14 cellular contexts compared by ENCODE assay signal in genomic region chr1:225430301-225430700, GRCh38. TPM values are rescaled to one million over a fixed set of nuclear protein-coding genes. Genes with fewer than 3 reads are reported as not detected.
DNase-seq lines count a peak whose midpoint lies in the region; ATAC-seq and TF ChIP-seq lines count a peak whose summit lies in the region.
"Had no signal": no experiment of that assay in that cellular context is flagged by ENCODE, and none has a peak within 500 bp of the region (broad histone marks: within the 10 kb centered on the region; RNA-seq: fewer than 3 reads in every experiment).

No MANE protein-coding gene starts in this region.

- CTCF ChIA-PET in activated CD8-positive, alpha-beta memory T cell treated with anti-CD3 and anti-CD28 coated beads, Interleukin-2, amount 10 ng/mL, durations not matched to agents 7 days and 5 days (lab: Charles Lee): interaction anchor here (0.7 to 8.7 kb wide), 5 partner anchors 11 to 49 kb away, joined by 3 to 101 read pairs (median 4); no protein-coding TSS in a partner anchor

- peaks cover 13% of the 10 kb centered on the region for H3K36me3 Mint-ChIP-seq in activated CD8-positive, alpha-beta memory T cell treated with anti-CD3 and anti-CD28 coated beads, Interleukin-2, amount 10 ng/mL, durations not matched to agents 7 days and 5 days
- H3K36me3 Mint-ChIP-seq in activated T-helper 17 cell treated with anti-CD3 and anti-CD28 coated beads, Interleukin-2, amount 50 U/mL, for 72 hours (ENCODE audit: low read depth): peaks cover 6% of the 10 kb centered on the region
- no peaks in the 10 kb centered on the region for H3K36me3 Mint-ChIP-seq in type B pancreatic cell
- H3K36me3 Mint-ChIP-seq: CD14-positive monocyte had no signal

- no peak for ATAC-seq in activated CD8-positive, alpha-beta memory T cell treated with anti-CD3 and anti-CD28 coated beads, Interleukin-2, amount 10 ng/mL, durations not matched to agents 7 days and 5 days
- ATAC-seq in activated T-helper 17 cell treated with anti-CD3 and anti-CD28 coated beads, Interleukin-2, amount 50 U/mL, for 72 hours (replicated peaks): no peak
- ATAC-seq: K562 had no signal

- peak overlapping the region; percentile 13 for H3K4me3 Mint-ChIP-seq in activated CD8-positive, alpha-beta memory T cell treated with anti-CD3 and anti-CD28 coated beads, Interleukin-2, amount 10 ng/mL, durations not matched to agents 7 days and 5 days
- peak overlapping the region; percentile 36 for H3K4me3 Mint-ChIP-seq in activated T-helper 17 cell treated with anti-CD3 and anti-CD28 coated beads, Interleukin-2, amount 50 U/mL, for 72 hours
- peak overlapping the region; percentile 54 for H3K4me3 Mint-ChIP-seq in type B pancreatic cell
- H3K4me3 Mint-ChIP-seq: CD14-positive monocyte had no signal

- peaks cover 23% of the 10 kb centered on the region for H3K4me1 Mint-ChIP-seq in activated CD8-positive, alpha-beta memory T cell treated with anti-CD3 and anti-CD28 coated beads, Interleukin-2, amount 10 ng/mL, durations not matched to agents 7 days and 5 days
- peaks cover 9% of the 10 kb centered on the region for H3K4me1 Mint-ChIP-seq in activated T-helper 17 cell treated with anti-CD3 and anti-CD28 coated beads, Interleukin-2, amount 50 U/mL, for 72 hours
- peaks cover 21% of the 10 kb centered on the region for H3K4me1 Mint-ChIP-seq in type B pancreatic cell (ENCODE audit: unreplicated experiment)

- DNase-seq in activated CD8-positive, alpha-beta memory T cell treated with anti-CD3 and anti-CD28 coated beads, Interleukin-2, amount 10 ng/mL, durations not matched to agents 7 days and 5 days: no peak
- DNase-seq in activated CD8-positive, alpha-beta memory T cell treated with anti-CD3 and anti-CD28 coated beads for 24 hours: no peak
- peak; percentile 32 for DNase-seq in fibroblast of the aortic adventitia (ENCODE audit: low read depth)
- no peak for DNase-seq in type B pancreatic cell (ENCODE audit: extremely low spot score, unreplicated experiment)
- DNase-seq in NCI-H774 (lab: John Stamatoyannopoulos, UW): no peak
- DNase-seq in pons (ENCODE audit: low spot score): no peak
- DNase-seq: Caco-2, EL, H7, NCI-H187 treated with DMSO at 0.1 percent for 48 hours, NCI-H69 had no signal

- H3K9me3 Mint-ChIP-seq in activated CD8-positive, alpha-beta memory T cell treated with anti-CD3 and anti-CD28 coated beads, Interleukin-2, amount 10 ng/mL, durations not matched to agents 7 days and 5 days (ENCODE audit: low read depth): no peaks in the 10 kb centered on the region
- no peaks in the 10 kb centered on the region for H3K9me3 Mint-ChIP-seq in activated T-helper 17 cell treated with anti-CD3 and anti-CD28 coated beads, Interleukin-2, amount 50 U/mL, for 72 hours
- no peaks in the 10 kb centered on the region for H3K9me3 Mint-ChIP-seq in type B pancreatic cell

- TF ChIP-seq CTCF in fibroblast of the aortic adventitia (IDR thresholded peaks at IDR 0.05; ENCODE audit: insufficient read depth, low read length) (no peak), type B pancreatic cell (conservative IDR thresholded peaks at IDR 0.05) (no peak)

- no peak overlapping the region for H3K4me3 ChIP-seq in fibroblast of the aortic adventitia (ENCODE audit: low read depth, low read length)
- H3K4me3 ChIP-seq: K562 had no signal

- peak overlapping the region; percentile 56 for H3K27ac Mint-ChIP-seq in activated CD8-positive, alpha-beta memory T cell treated with anti-CD3 and anti-CD28 coated beads, Interleukin-2, amount 10 ng/mL, durations not matched to agents 7 days and 5 days
- no peak overlapping the region for H3K27ac Mint-ChIP-seq in activated T-helper 17 cell treated with anti-CD3 and anti-CD28 coated beads, Interleukin-2, amount 50 U/mL, for 72 hours
- H3K27ac Mint-ChIP-seq in type B pancreatic cell: no peak overlapping the region
- H3K27ac Mint-ChIP-seq: CD14-positive monocyte had no signal

- no peaks in the 10 kb centered on the region for H3K27me3 Mint-ChIP-seq in activated CD8-positive, alpha-beta memory T cell treated with anti-CD3 and anti-CD28 coated beads, Interleukin-2, amount 10 ng/mL, durations not matched to agents 7 days and 5 days
- H3K27me3 Mint-ChIP-seq in activated T-helper 17 cell treated with anti-CD3 and anti-CD28 coated beads, Interleukin-2, amount 50 U/mL, for 72 hours: no peaks in the 10 kb centered on the region
- no peaks in the 10 kb centered on the region for H3K27me3 Mint-ChIP-seq in type B pancreatic cell

RNA-seq across cellular contexts. Expression of gene LBR, which starts 2.5 kb away (rescaled TPM):
- total RNA-seq in activated CD8-positive, alpha-beta memory T cell treated with anti-CD3 and anti-CD28 coated beads, Interleukin-2, amount 10 ng/mL, durations not matched to agents 7 days and 5 days: 100 to 1,000 TPM; 213 to 226 TPM
- total RNA-seq in activated T-helper 17 cell treated with anti-CD3 and anti-CD28 coated beads, Interleukin-2, amount 50 U/mL, for 72 hours: 100 to 1,000 TPM; 123 to 184 TPM
- total RNA-seq in fibroblast of the aortic adventitia (ENCODE audit: low replicate concordance): 18.9 and 32.1 TPM in 2 replicates
- 59.9 and 94.6 TPM in 2 replicates for total RNA-seq in type B pancreatic cell (ENCODE audit: low replicate concordance)
